26 cellular contexts compared by ENCODE assay signal in genomic region chr5:180375955-180376354, GRCh38. TPM values are rescaled to one million over a fixed set of nuclear protein-coding genes. Genes with fewer than 3 reads are reported as not detected.
"Had no signal": no experiment of that assay in that cellular context is flagged by ENCODE, and none has a peak within 500 bp of the region (broad histone marks: within the 10 kb centered on the region; RNA-seq: fewer than 3 reads in every experiment).

No MANE protein-coding gene starts in this region.

- H3K4me1 ChIP-seq: SJSA1 had no signal

- H3K9me3 ChIP-seq: SJSA1, SK-N-SH had no signal

- H3K4me3 ChIP-seq: PC-9, SJSA1 had no signal

- H3K36me3 ChIP-seq: SJSA1 had no signal

- H3K4me2 ChIP-seq: PC-9, SK-N-SH had no signal

- H2AFZ ChIP-seq: PC-9 had no signal

- H3K27ac ChIP-seq: PC-9, SJSA1 had no signal

- DNase-seq: Karpas-422, MM.1S, MV-4-11, NCI-H1092, NCI-H1105, NCI-H1417 treated with DMSO at 0.1 percent for 48 hours, NCI-H1436 treated with DMSO at 0.1 percent for 48 hours, NCI-H1694 treated with DMSO at 0.1 percent for 48 hours, NCI-H187 treated with DMSO at 0.1 percent for 48 hours, NCI-H2029, NCI-H2081, NCI-H2171 treated with DMSO at 0.1 percent for 48 hours, NCI-H2227 treated with DMSO at 0.1 percent for 48 hours, NCI-H345, NCI-H446, NCI-H510A treated with DMSO at 0.1 percent for 48 hours, NCI-H524 treated with DMSO at 0.1 percent for 48 hours, NCI-H526 treated with DMSO at 0.1 percent for 48 hours, NCI-H774, PC-9, Right ventricle myocardium superior, SHP77 treated with DMSO at 0.1 percent for 48 hours, SW 1271 had no signal

- H3K27me3 ChIP-seq: SJSA1 had no signal

RNA-seq across cellular contexts. Expression of gene GFPT2, which starts 22.8 kb away (rescaled TPM):
- total RNA-seq: OCI-LY7 had no signal
